20 cellular contexts compared by ENCODE assay signal in genomic region chr19:40410030-40410389, GRCh38. TPM values are rescaled to one million over a fixed set of nuclear protein-coding genes. Genes with fewer than 3 reads are reported as not detected.
A peak's percentile ranks its signal among the peaks of the same experiment; 100 is the strongest.
DNase-seq lines count a peak whose midpoint lies in the region; ATAC-seq, FAIRE-seq and TF ChIP-seq lines count a peak whose summit lies in the region.
"Had no signal": no experiment of that assay in that cellular context is flagged by ENCODE, and none has a peak within 500 bp of the region (broad histone marks: within the 10 kb centered on the region; RNA-seq: fewer than 3 reads in every experiment).

No MANE protein-coding gene starts in this region.

- H3K27ac ChIP-seq in psoas muscle (peak overlapping the region; percentile 92), A673 (ENCODE audit: low read depth, low read length, poor library complexity, severe bottlenecking) (no peak overlapping the region)
- H3K27ac ChIP-seq: SJCRH30, WERI-Rb-1 had no signal

- ATAC-seq in WTC11 (peak; percentile 54), psoas muscle (no peak)
- ATAC-seq: activated CD8-positive, alpha-beta T cell treated with anti-CD3 and anti-CD28 coated beads for 36 hours; activated T-cell treated with anti-CD3 and anti-CD28 coated beads, Interleukin-2, amount 50 U/mL, for 4 hours; natural killer cell treated with Interleukin-12 subunit alpha and Interleukin-12 subunit beta and Interleukin-15 and Interleukin-18, amount 100 ng/mL, for 72 hours; T-helper 17 cell had no signal

- H3K9me3 Mint-ChIP-seq in WTC11 = no peaks in the 10 kb centered on the region
- H3K9me3 Mint-ChIP-seq: activated CD8-positive, alpha-beta T cell treated with anti-CD3 and anti-CD28 coated beads for 36 hours; activated naive CD4-positive, alpha-beta T cell treated with anti-CD3 and anti-CD28 coated beads, Interleukin-2, amount 10 ng/mL, durations not matched to agents 7 days and 5 days; activated T-cell treated with anti-CD3 and anti-CD28 coated beads, Interleukin-2, amount 50 U/mL, for 4 hours; natural killer cell treated with Interleukin-12 subunit alpha and Interleukin-12 subunit beta and Interleukin-15 and Interleukin-18, amount 100 ng/mL, for 72 hours had no signal

- H3K4me3 ChIP-seq in psoas muscle = no peak overlapping the region
- H3K4me3 ChIP-seq in A673 (ENCODE audit: low read depth, low read length, poor library complexity, severe bottlenecking) = no peak overlapping the region
- H3K4me3 ChIP-seq: SJCRH30 had no signal

- no peak for TF ChIP-seq CTCF in WTC11 (IDR thresholded peaks at IDR 0.05)
- TF ChIP-seq CTCF in psoas muscle (IDR thresholded peaks at IDR 0.05) = no peak
- TF ChIP-seq CTCF in A673 (conservative IDR thresholded peaks at IDR 0.05; ENCODE audit: low read depth, low read length) = no peak

- no peaks in the 10 kb centered on the region for H3K9me3 ChIP-seq in psoas muscle
- no peaks in the 10 kb centered on the region for H3K9me3 ChIP-seq in A673 (ENCODE audit: low read depth, low read length, poor library complexity, severe bottlenecking)
- H3K9me3 ChIP-seq: SJCRH30 had no signal

- DNase-seq in GM12892 (ENCODE audit: insufficient read length) (no peak), WTC11 (ENCODE audit: low spot score) (peak; percentile 56), psoas muscle (no peak), A673 (ENCODE audit: low spot score) (no peak), T-helper 9 cell (no peak), OCI-M1 (lab: John Stamatoyannopoulos, UW) (no peak)
- DNase-seq: activated CD8-positive, alpha-beta T cell treated with anti-CD3 and anti-CD28 coated beads for 36 hours; activated naive CD4-positive, alpha-beta T cell treated with anti-CD3 and anti-CD28 coated beads, Interleukin-2, amount 10 ng/mL, durations not matched to agents 7 days and 5 days; activated T-cell treated with anti-CD3 and anti-CD28 coated beads, Interleukin-2, amount 50 U/mL, for 4 hours; aorta; mesenchymal stem cell; NCI-H1092; NCI-H2081; NCI-H524 treated with DMSO at 0.1 percent for 48 hours; SJCRH30; T-helper 17 cell had no signal

- H3K4me1 ChIP-seq in psoas muscle = peaks cover 20% of the 10 kb centered on the region
- peaks cover 5% of the 10 kb centered on the region for H3K4me1 ChIP-seq in A673 (ENCODE audit: insufficient read depth, low read length, poor library complexity, severe bottlenecking)

- H3K36me3 Mint-ChIP-seq in WTC11 = no peaks in the 10 kb centered on the region
- H3K36me3 Mint-ChIP-seq: activated naive CD4-positive, alpha-beta T cell treated with anti-CD3 and anti-CD28 coated beads, Interleukin-2, amount 10 ng/mL, durations not matched to agents 7 days and 5 days; natural killer cell treated with Interleukin-12 subunit alpha and Interleukin-12 subunit beta and Interleukin-15 and Interleukin-18, amount 100 ng/mL, for 72 hours had no signal

- no peaks in the 10 kb centered on the region for H3K27me3 Mint-ChIP-seq in WTC11 (ENCODE audit: low read depth)
- H3K27me3 Mint-ChIP-seq: activated CD8-positive, alpha-beta T cell treated with anti-CD3 and anti-CD28 coated beads for 36 hours had no signal

- POLR2A ChIA-PET in WTC11 (lab: Charles Lee) = interaction anchor here (1.3 kb wide), 1 partner anchor 16 kb away, joined by 5 read pairs; the partner anchor contains the start of gene SERTAD1
- POLR2A ChIA-PET in A673 (lab: Charles Lee; ENCODE audit: low non-redundant PET) = no interaction called here

- peak; percentile 80 for FAIRE-seq in GM12892 (lab: Jason Lieb, UNC)
- FAIRE-seq: keratinocyte had no signal

- no peaks in the 10 kb centered on the region for H3K27me3 ChIP-seq in psoas muscle (ENCODE audit: insufficient read depth in 3 of 3, low read length in 2 of 3)
- no peaks in the 10 kb centered on the region for H3K27me3 ChIP-seq in A673 (replicated peaks; ENCODE audit: insufficient read depth, low read depth, low read length, poor library complexity)

- no peaks in the 10 kb centered on the region for H3K36me3 ChIP-seq in psoas muscle (ENCODE audit: insufficient read depth in 1 of 2, low read depth in 1 of 2)
- H3K36me3 ChIP-seq in A673 (ENCODE audit: insufficient read depth, low read length, poor library complexity, severe bottlenecking) = no peaks in the 10 kb centered on the region
- H3K36me3 ChIP-seq: SJCRH30, WERI-Rb-1 had no signal

- no TSS peak for BruUV-seq in A673 (replicated peaks; lab: Mats Ljungman, UMichigan)

- no peak for TF ChIP-seq POLR2A in GM12892 (IDR thresholded peaks at IDR 0.05; ENCODE audit: low read depth, low read length)

- intact Hi-C loops in psoas muscle (cut with DNase I) (loop anchor here in 1 of 2 donors (5.0 kb wide), 1 partner anchor 68 kb away; no protein-coding TSS in a partner anchor), A673 (cut with micrococcal nuclease; ENCODE audit: unreplicated experiment) (no loop called here)

- peaks cover 36% of the 10 kb centered on the region for H3K4me1 Mint-ChIP-seq in WTC11

- CTCF ChIA-PET in WTC11 (lab: Charles Lee) = interaction anchor here (1.1 to 4.0 kb wide), 2 partner anchors 11 to 54 kb away, joined by 3 to 33 read pairs; no protein-coding TSS in a partner anchor
- CTCF ChIA-PET in A673 (lab: Charles Lee) = no interaction called here

- H3K4me3 Mint-ChIP-seq in WTC11 = no peak overlapping the region
- H3K4me3 Mint-ChIP-seq: activated CD8-positive, alpha-beta T cell treated with anti-CD3 and anti-CD28 coated beads for 36 hours; activated naive CD4-positive, alpha-beta T cell treated with anti-CD3 and anti-CD28 coated beads, Interleukin-2, amount 10 ng/mL, durations not matched to agents 7 days and 5 days; activated T-cell treated with anti-CD3 and anti-CD28 coated beads, Interleukin-2, amount 50 U/mL, for 4 hours; natural killer cell treated with Interleukin-12 subunit alpha and Interleukin-12 subunit beta and Interleukin-15 and Interleukin-18, amount 100 ng/mL, for 72 hours; T-helper 17 cell had no signal

- 72 to 76% (median 75%) methylated on average over 7 to 9 of the region's 9 CpGs for WGBS in psoas muscle, 3 donors

- H3K27ac Mint-ChIP-seq in WTC11 = peak overlapping the region; percentile 70; the same call in 1 of the 2 replicates
- H3K27ac Mint-ChIP-seq: activated CD8-positive, alpha-beta T cell treated with anti-CD3 and anti-CD28 coated beads for 36 hours; activated naive CD4-positive, alpha-beta T cell treated with anti-CD3 and anti-CD28 coated beads, Interleukin-2, amount 10 ng/mL, durations not matched to agents 7 days and 5 days; natural killer cell treated with Interleukin-12 subunit alpha and Interleukin-12 subunit beta and Interleukin-15 and Interleukin-18, amount 100 ng/mL, for 72 hours; T-helper 17 cell had no signal

TF ChIP-seq in WTC11, 78 proteins besides CTCF, POLR2A, EP300 and RAD21 (continues in another document):
- no peak for TF ChIP-seq ELF4 (CRISPR knock-in tag; IDR thresholded peaks at IDR 0.05; ENCODE audit: low read depth)
- no peak for TF ChIP-seq SP1 (CRISPR knock-in tag; conservative IDR thresholded peaks at IDR 0.05)
- no peak for TF ChIP-seq ZNF263 (CRISPR knock-in tag; IDR thresholded peaks at IDR 0.05; ENCODE audit: low read depth)
- TF ChIP-seq NR3C1 (CRISPR knock-in tag; conservative IDR thresholded peaks at IDR 0.05; ENCODE audit: low read depth) = no peak
- TF ChIP-seq JAZF1 (CRISPR knock-in tag; IDR thresholded peaks at IDR 0.05) = no peak
- TF ChIP-seq ZBTB21 (CRISPR knock-in tag; IDR thresholded peaks at IDR 0.05; ENCODE audit: borderline replicate concordance) = no peak
- no peak for TF ChIP-seq OVOL2 (CRISPR knock-in tag; IDR thresholded peaks at IDR 0.05; ENCODE audit: borderline replicate concordance)
- TF ChIP-seq SMAD4 (CRISPR knock-in tag; IDR thresholded peaks at IDR 0.05) = no peak
- TF ChIP-seq, protein P1, sequence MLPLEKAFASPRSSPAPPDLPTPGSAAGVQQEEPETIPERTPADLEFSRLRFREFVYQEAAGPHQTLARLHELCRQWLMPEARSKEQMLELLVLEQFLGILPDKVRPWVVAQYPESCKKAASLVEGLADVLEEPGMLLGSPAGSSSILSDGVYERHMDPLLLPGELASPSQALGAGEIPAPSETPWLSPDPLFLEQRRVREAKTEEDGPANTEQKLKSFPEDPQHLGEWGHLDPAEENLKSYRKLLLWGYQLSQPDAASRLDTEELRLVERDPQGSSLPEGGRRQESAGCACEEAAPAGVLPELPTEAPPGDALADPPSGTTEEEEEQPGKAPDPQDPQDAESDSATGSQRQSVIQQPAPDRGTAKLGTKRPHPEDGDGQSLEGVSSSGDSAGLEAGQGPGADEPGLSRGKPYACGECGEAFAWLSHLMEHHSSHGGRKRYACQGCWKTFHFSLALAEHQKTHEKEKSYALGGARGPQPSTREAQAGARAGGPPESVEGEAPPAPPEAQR (CRISPR knock-in tag; IDR thresholded peaks at IDR 0.05) = no peak
- no peak for TF ChIP-seq NR2C2 (CRISPR knock-in tag; IDR thresholded peaks at IDR 0.05)
- TF ChIP-seq FOXP1 (CRISPR knock-in tag; IDR thresholded peaks at IDR 0.05; ENCODE audit: borderline replicate concordance) = no peak
- no peak for TF ChIP-seq CBFB (CRISPR knock-in tag; IDR thresholded peaks at IDR 0.05; ENCODE audit: low read depth)
- TF ChIP-seq ESRRA (CRISPR knock-in tag; IDR thresholded peaks at IDR 0.05; ENCODE audit: borderline replicate concordance) = no peak
- no peak for TF ChIP-seq NFYB (CRISPR knock-in tag; conservative IDR thresholded peaks at IDR 0.05; ENCODE audit: low read depth)

RNA-seq across cellular contexts. Expression of gene PRX, which starts 3.2 kb away (rescaled TPM):
- 0.74 TPM for polyA plus RNA-seq in GM12892 (2012; ENCODE audit: missing spikeins)
- 8.2 to 8.4 TPM (median 8.3 TPM) in 3 replicates for total RNA-seq in WTC11 (2021)
- total RNA-seq in psoas muscle = 1 to 10 TPM; 1.4 to 3.3 (median 2.8) TPM
- polyA plus RNA-seq in psoas muscle = 1 to 10 TPM; 1.9 to 2.1 (median 2.1) TPM
- 2.5 and 3.9 TPM in 2 replicates for total RNA-seq in A673 (2021)

RNA-seq across cellular contexts. Expression of gene SERTAD1, which starts 15.8 kb away (rescaled TPM):
- polyA plus RNA-seq in GM12892 (2012; ENCODE audit: missing spikeins) = 3.2 TPM
- total RNA-seq in WTC11 (2021) (6.8 to 8.6 TPM (median 7.4 TPM) in 3 replicates), psoas muscle (10 to 100 TPM; 10.5 to 24.0 (median 20.2) TPM), A673 (2021) (9.6 and 16.5 TPM in 2 replicates)
- polyA plus RNA-seq in psoas muscle = 10 to 100 TPM; 10.7 to 88.7 (median 17.3) TPM

RNA-seq across cellular contexts. Expression of gene HIPK4, which starts 20.0 kb away (rescaled TPM):
- polyA plus RNA-seq in GM12892 (2012; ENCODE audit: missing spikeins) = not detected
- total RNA-seq in WTC11 (2021) = 0.21 to 0.31 TPM (median 0.25 TPM) in 3 replicates
- under 1 TPM in 2 of 4 donors, not detected in 2; 0.08 to 0.11 TPM for total RNA-seq in psoas muscle
- polyA plus RNA-seq in psoas muscle = under 1 TPM in 1 of 3 donors, not detected in 2; 0.03 TPM
- total RNA-seq in A673 (2021) = 0.15 TPM in 1 of 2 replicates, not detected in the other
- total RNA-seq: activated CD8-positive, alpha-beta T cell treated with anti-CD3 and anti-CD28 coated beads for 36 hours; G401; natural killer cell treated with Interleukin-12 subunit alpha and Interleukin-12 subunit beta and Interleukin-15 and Interleukin-18, amount 100 ng/mL, for 72 hours; T-helper 17 cell had no signal

RNA-seq across cellular contexts. Expression of gene SERTAD3, which starts 34.1 kb away (rescaled TPM):
- polyA plus RNA-seq in GM12892 (2012; ENCODE audit: missing spikeins) = 13.0 TPM
- total RNA-seq in WTC11 (2021) (31.9 to 34.6 TPM (median 33.6 TPM) in 3 replicates), psoas muscle (10 to 100 TPM; 16.0 to 29.0 (median 26.0) TPM), A673 (2021) (26.3 and 28.7 TPM in 2 replicates)
- polyA plus RNA-seq in psoas muscle = 10 to 100 TPM; 12.7 to 30.0 (median 13.8) TPM

RNA-seq across cellular contexts. Expression of gene BLVRB, which starts 55.5 kb away (rescaled TPM):
- 26.2 TPM for polyA plus RNA-seq in GM12892 (2012; ENCODE audit: missing spikeins)
- 35.1 to 38.5 TPM (median 37.1 TPM) in 3 replicates for total RNA-seq in WTC11 (2021)
- 100 to 1,000 TPM in 2 of 4 donors, 10 to 100 TPM in 2; 74.1 to 189 (median 114) TPM for total RNA-seq in psoas muscle
- 100 to 1,000 TPM; 167 to 204 (median 172) TPM for polyA plus RNA-seq in psoas muscle
- 36.1 and 48.2 TPM in 2 replicates for total RNA-seq in A673 (2021)
